In genomic region chr4:43132010-43132582, GRCh38 we compare ENCODE assay signal across 9 cellular contexts.
DNase-seq lines count a peak whose midpoint lies in the region; ATAC-seq, FAIRE-seq and TF ChIP-seq lines count a peak whose summit lies in the region.
"Had no signal": no experiment of that assay in that cellular context is flagged by ENCODE, and none has a peak within 500 bp of the region (broad histone marks: within the 10 kb centered on the region; RNA-seq: fewer than 3 reads in every experiment).

No MANE protein-coding gene starts in this region.

- no peak overlapping the region for H3K27ac ChIP-seq in trophoblast cell (ENCODE audit: low read depth, low read length)

- no peaks in the 10 kb centered on the region for H3K79me2 ChIP-seq in trophoblast cell (ENCODE audit: control insufficient read depth, insufficient read depth, low read length, poor library complexity)

- peak; percentile 66 for TF ChIP-seq CTCF in BJ (IDR thresholded peaks at IDR 0.05; ENCODE audit: insufficient read depth, low read depth, low read length)

- H3K18ac ChIP-seq in trophoblast cell (ENCODE audit: low read length) = no peak overlapping the region

- no peak for DNase-seq in BJ (ENCODE audit: low read depth)
- peak; percentile 15 for DNase-seq in GM18507 (ENCODE audit: extremely low spot score, insufficient read length, low read depth)
- DNase-seq in NCI-H2171 treated with DMSO at 0.1 percent for 48 hours (lab: John Stamatoyannopoulos, UW) = peak; percentile 62
- DNase-seq in activated CD4-positive, alpha-beta T cell treated with anti-CD3 and anti-CD28 coated beads, Interleukin-2, amount 10 ng/mL, durations not matched to agents 24 days and 14 days = peak; percentile 80
- peak; percentile 18 for DNase-seq in foreskin melanocyte
- peak; percentile 24 to 75 for DNase-seq in trophoblast cell

- no peak overlapping the region for H2AK5ac ChIP-seq in trophoblast cell (ENCODE audit: low read length)

- H3K4me1 ChIP-seq in trophoblast cell (ENCODE audit: control insufficient read depth in 1 of 2, insufficient read depth in 2 of 2, low read length in 2 of 2) = no peaks in the 10 kb centered on the region

- no peak overlapping the region for H4K8ac ChIP-seq in trophoblast cell (ENCODE audit: low read depth, low read length)

- ATAC-seq in HG03039 (IDR thresholded peaks at IDR 0.05; ENCODE audit: unreplicated experiment) (peak; percentile 65), esophagus mucosa (no peak)
- ATAC-seq: T-cell had no signal

- FAIRE-seq in GM18507 (lab: Jason Lieb, UNC) = peak; percentile 86

- H3K36me3 ChIP-seq in BJ (ENCODE audit: control insufficient read depth, insufficient read depth, low read length) (no peaks in the 10 kb centered on the region), trophoblast cell (ENCODE audit: control insufficient read depth in 1 of 2, insufficient read depth in 2 of 2, low read length in 2 of 2) (no peaks in the 10 kb centered on the region)

- H2BK120ac ChIP-seq in trophoblast cell (ENCODE audit: insufficient read depth, low read length, poor library complexity) = no peak overlapping the region

- no peaks in the 10 kb centered on the region for H3K79me1 ChIP-seq in trophoblast cell (ENCODE audit: low read length)

- POLR2A ChIA-PET in BJ (lab: Charles Lee) = no interaction called here

- no peak overlapping the region for H3K4me2 ChIP-seq in trophoblast cell (ENCODE audit: low read length)

- no peak overlapping the region for H3K4me3 Mint-ChIP-seq in activated CD4-positive, alpha-beta T cell treated with anti-CD3 and anti-CD28 coated beads, Interleukin-2, amount 10 ng/mL, durations not matched to agents 24 days and 14 days
- H3K4me3 Mint-ChIP-seq: T-cell had no signal

- no peaks in the 10 kb centered on the region for H3K36me3 Mint-ChIP-seq in activated CD4-positive, alpha-beta T cell treated with anti-CD3 and anti-CD28 coated beads, Interleukin-2, amount 10 ng/mL, durations not matched to agents 24 days and 14 days (ENCODE audit: low read depth)
- H3K36me3 Mint-ChIP-seq: T-cell had no signal

- H3K4me3 ChIP-seq in BJ (ENCODE audit: low read depth, low read length) = no peak overlapping the region
- no peak overlapping the region for H3K4me3 ChIP-seq in trophoblast cell (ENCODE audit: low read depth, low read length)

- no peak overlapping the region for H2AFZ ChIP-seq in trophoblast cell (ENCODE audit: insufficient read depth, low read length, poor library complexity)

- no peaks in the 10 kb centered on the region for H3K9me3 Mint-ChIP-seq in activated CD4-positive, alpha-beta T cell treated with anti-CD3 and anti-CD28 coated beads, Interleukin-2, amount 10 ng/mL, durations not matched to agents 24 days and 14 days

- H4K91ac ChIP-seq in trophoblast cell (ENCODE audit: low read depth, low read length) = no peak overlapping the region

- no peaks in the 10 kb centered on the region for H3K27me3 ChIP-seq in BJ (ENCODE audit: control insufficient read depth, insufficient read depth, low read length)
- no peaks in the 10 kb centered on the region for H3K27me3 ChIP-seq in trophoblast cell (ENCODE audit: insufficient read depth, low read length)

- H3K9ac ChIP-seq in trophoblast cell (ENCODE audit: low read length) = no peak overlapping the region

- no peaks in the 10 kb centered on the region for H3K4me1 Mint-ChIP-seq in activated CD4-positive, alpha-beta T cell treated with anti-CD3 and anti-CD28 coated beads, Interleukin-2, amount 10 ng/mL, durations not matched to agents 24 days and 14 days

- H2BK5ac ChIP-seq in trophoblast cell (ENCODE audit: low read depth, low read length, poor library complexity) = no peak overlapping the region

- no peak overlapping the region for H4K12ac ChIP-seq in trophoblast cell (ENCODE audit: low read depth, low read length)

- no peak overlapping the region for H2BK12ac ChIP-seq in trophoblast cell (ENCODE audit: low read length)

- no peak overlapping the region for H3K23ac ChIP-seq in trophoblast cell (ENCODE audit: low read length)

- no peaks in the 10 kb centered on the region for H3K27me3 Mint-ChIP-seq in activated CD4-positive, alpha-beta T cell treated with anti-CD3 and anti-CD28 coated beads, Interleukin-2, amount 10 ng/mL, durations not matched to agents 24 days and 14 days
- H3K27me3 Mint-ChIP-seq: T-cell had no signal

- no peak overlapping the region for H3K4ac ChIP-seq in trophoblast cell (ENCODE audit: low read depth, low read length)

- H3K14ac ChIP-seq in trophoblast cell (ENCODE audit: low read length) = no peak overlapping the region

- CTCF ChIA-PET in BJ (lab: Yijun Ruan, JAX) = interaction anchor here (0.6 to 1.7 kb wide), 5 partner anchors 11 to 1499 kb away, joined by 3 to 5 read pairs (median 3); no protein-coding TSS in a partner anchor

- WGBS in trophoblast cell (ENCODE audit: extremely low coverage, insufficient coverage, insufficient read length) = no CpG with 5 or more reads among the region's 11 CpGs

- no peaks in the 10 kb centered on the region for H3K9me3 ChIP-seq in trophoblast cell (ENCODE audit: insufficient read depth, low read depth, low read length)

- intact Hi-C loops in activated CD4-positive, alpha-beta T cell treated with anti-CD3 and anti-CD28 coated beads, Interleukin-2, amount 10 ng/mL, durations not matched to agents 24 days and 14 days (cut with micrococcal nuclease) = loop anchor here (10.0 kb wide), 1 partner anchor 137 kb away; no protein-coding TSS in a partner anchor

- no peak overlapping the region for H3K27ac Mint-ChIP-seq in activated CD4-positive, alpha-beta T cell treated with anti-CD3 and anti-CD28 coated beads, Interleukin-2, amount 10 ng/mL, durations not matched to agents 24 days and 14 days
- H3K27ac Mint-ChIP-seq: T-cell had no signal
